11 cellular contexts compared by ENCODE assay signal in genomic region chr10:29619273-29619672, GRCh38. TPM values are rescaled to one million over a fixed set of nuclear protein-coding genes. Genes with fewer than 3 reads are reported as not detected.
DNase-seq lines count a peak whose midpoint lies in the region; TF ChIP-seq lines count a peak whose summit lies in the region.
"Had no signal": no experiment of that assay in that cellular context is flagged by ENCODE, and none has a peak within 500 bp of the region (broad histone marks: within the 10 kb centered on the region; RNA-seq: fewer than 3 reads in every experiment).

No MANE protein-coding gene starts in this region.

- DNase-seq in astrocyte of the spinal cord (ENCODE audit: low read depth, low spot score) (peak; percentile 56), iris pigment epithelial cell (ENCODE audit: low read depth) (peak; percentile 77), suprapubic skin (ENCODE audit: low spot score in 2 of 2) (peak in 1 of 2 donors; percentile 6), spleen (no peak), SKM-1 (lab: John Stamatoyannopoulos, UW; ENCODE audit: unreplicated experiment) (no peak)
- DNase-seq in activated CD4-positive, alpha-beta T cell treated with anti-CD3 and anti-CD28 coated beads for 4 hours, result no peak
- DNase-seq: activated CD4-positive, alpha-beta T cell treated with anti-CD3 and anti-CD28 coated beads, Interleukin-2, amount 10 ng/mL, durations not matched to agents 24 days and 14 days; central memory CD4-positive, alpha-beta T cell; GOT3; kidney glomerular epithelial cell had no signal

- no peaks in the 10 kb centered on the region for H3K27me3 ChIP-seq in HUES48 (ENCODE audit: control insufficient read depth, insufficient read depth, low read length)
- no peaks in the 10 kb centered on the region for H3K27me3 ChIP-seq in suprapubic skin
- no peaks in the 10 kb centered on the region for H3K27me3 ChIP-seq in spleen (replicated peaks in 1 of 7)

- H3K36me3 ChIP-seq in HUES48 (ENCODE audit: control insufficient read depth, insufficient read depth, low read length) (no peaks in the 10 kb centered on the region), suprapubic skin (no peaks in the 10 kb centered on the region), spleen (no peaks in the 10 kb centered on the region)

- WGBS in suprapubic skin, result 46% methylated on average over 5 of the region's 5 CpGs
- 61 to 72% (median 67%) methylated on average over 5 of the region's 5 CpGs for WGBS in spleen, 5 donors

- peak overlapping the region; percentile 58 for H3K27ac ChIP-seq in HUES48 (ENCODE audit: low read depth, low read length)
- H3K27ac ChIP-seq in suprapubic skin, result peak overlapping the region; percentile 69
- no peak overlapping the region for H3K27ac ChIP-seq in spleen

- H3K9me3 ChIP-seq in HUES48 (ENCODE audit: control insufficient read depth, insufficient read depth, low read length) (no peaks in the 10 kb centered on the region), suprapubic skin (no peaks in the 10 kb centered on the region), spleen (peaks cover 0 to 3% (median 0%) of the 10 kb centered on the region in 8 donors)

- TF ChIP-seq POLR2A in suprapubic skin (IDR thresholded peaks at IDR 0.05) (no peak), spleen (IDR thresholded peaks at IDR 0.05) (no peak)

- no peak overlapping the region for H3K9ac ChIP-seq in HUES48 (ENCODE audit: low read depth, low read length)

- TF ChIP-seq CTCF in astrocyte of the spinal cord (IDR thresholded peaks at IDR 0.05; ENCODE audit: low read depth, low read length) (no peak), suprapubic skin (IDR thresholded peaks at IDR 0.05) (no peak), spleen (IDR thresholded peaks at IDR 0.05 in 8 of 11, conservative IDR thresholded peaks at IDR 0.05 in 3 of 11) (no peak)

- intact Hi-C loops in spleen (cut with DNase I; ENCODE audit: low total_unique reads), result no loop called here

- in situ Hi-C loops in astrocyte of the spinal cord (cut with HindIII; ENCODE audit: low sequenced_read_pairs), result no loop called here

- no peak overlapping the region for H3K4me3 ChIP-seq in HUES48 (ENCODE audit: low read depth, low read length)
- no peak overlapping the region for H3K4me3 ChIP-seq in astrocyte of the spinal cord (ENCODE audit: low read depth, low read length)
- no peak overlapping the region for H3K4me3 ChIP-seq in suprapubic skin
- no peak overlapping the region for H3K4me3 ChIP-seq in spleen

- H3K4me1 ChIP-seq in HUES48 (ENCODE audit: control insufficient read depth, insufficient read depth, low read length), result peaks cover 19% of the 10 kb centered on the region
- peaks cover 42% of the 10 kb centered on the region for H3K4me1 ChIP-seq in suprapubic skin
- peaks cover 0 to 6% (median 0%) of the 10 kb centered on the region in 6 donors for H3K4me1 ChIP-seq in spleen

- no peak for TF ChIP-seq EP300 in suprapubic skin (IDR thresholded peaks at IDR 0.05)

RNA-seq across cellular contexts. Expression of gene SVIL, which starts 15.5 kb away (rescaled TPM):
- total RNA-seq in suprapubic skin (100 to 1,000 TPM in 1 of 4 donors, 10 to 100 TPM in 3; 52.9 to 129 (median 72.1) TPM), spleen (10 to 100 TPM; 13.6 to 65.3 (median 24.3) TPM)
- 1 to 10 TPM; 1.4 to 2.3 (median 1.6) TPM for polyA plus RNA-seq in spleen

Comparison
In these comparisons a context has a peak if more than half of its experiments do, and no peak if none do; other contexts are left out.
1. H3K27ac ChIP-seq: peak in HUES48 (single experiment) and suprapubic skin (single experiment); none in spleen (0 of 8).
2. DNase-seq: peak in astrocyte of the spinal cord (single experiment) and iris pigment epithelial cell (single experiment); none in activated CD4-positive, alpha-beta T cell treated with anti-CD3 and anti-CD28 coated beads for 4 hours (0 of 2), spleen (single experiment) and SKM-1 (single experiment).